ENCODE assay signal across 19 cellular contexts in genomic region chr14:54781936-54782802, GRCh38.
DNase-seq lines count a peak whose midpoint lies in the region; ATAC-seq and TF ChIP-seq lines count a peak whose summit lies in the region.
"Had no signal": no experiment of that assay in that cellular context is flagged by ENCODE, and none has a peak within 500 bp of the region (broad histone marks: within the 10 kb centered on the region; RNA-seq: fewer than 3 reads in every experiment).

No MANE protein-coding gene starts in this region.

- no peaks in the 10 kb centered on the region for H3K9me3 ChIP-seq in BLaER1
- no peaks in the 10 kb centered on the region for H3K9me3 ChIP-seq in Caco-2
- H3K9me3 ChIP-seq in OCI-LY7 (ENCODE audit: low read length): no peaks in the 10 kb centered on the region
- H3K9me3 ChIP-seq: HAP-1 had no signal

- H3K27ac ChIP-seq in BLaER1 (0 out of 2 replicates have a peak overlapping the region, but pooled peaks have one; percentile 47), OCI-LY7 (ENCODE audit: low read depth, low read length, poor library complexity, severe bottlenecking) (no peak overlapping the region)

- no TSS peak for BruUV-seq in Caco-2 (replicated peaks; lab: Mats Ljungman, UMichigan)
- no TSS peak for BruUV-seq in OCI-LY7 (replicated peaks; lab: Mats Ljungman, UMichigan)

- H2AFZ ChIP-seq in OCI-LY7 (ENCODE audit: low read length): no peak overlapping the region

- H3K4me3 Mint-ChIP-seq in Caco-2 (ENCODE audit: unreplicated experiment): no peak overlapping the region
- H3K4me3 Mint-ChIP-seq in memory B cell: peak overlapping the region; percentile 63
- H3K4me3 Mint-ChIP-seq in activated CD4-positive, alpha-beta memory T cell treated with anti-CD3 and anti-CD28 coated beads, Interleukin-2, amount 10 ng/mL, durations not matched to agents 7 days and 5 days: no peak overlapping the region
- H3K4me3 Mint-ChIP-seq: activated CD4-positive, alpha-beta T cell treated with anti-CD3 and anti-CD28 coated beads for 36 hours; activated CD8-positive, alpha-beta memory T cell treated with anti-CD3 and anti-CD28 coated beads, Interleukin-2, amount 10 ng/mL, durations not matched to agents 7 days and 5 days; mesothelial cell of epicardium; stimulated activated naive CD8-positive, alpha-beta T cell treated with anti-CD3 and anti-CD28 coated beads, Interleukin-15, Interleukin-2, amounts not matched to agents 100 ng/mL and 50 ng/mL, for 24 hours; type B pancreatic cell had no signal

- DNase-seq in Caco-2: no peak
- DNase-seq in OCI-LY7 (ENCODE audit: low spot score): no peak
- no peak for DNase-seq in memory B cell (ENCODE audit: low spot score in 2 of 2)
- DNase-seq in activated CD4-positive, alpha-beta memory T cell treated with anti-CD3 and anti-CD28 coated beads, Interleukin-2, amount 10 ng/mL, durations not matched to agents 7 days and 5 days: no peak
- no peak for DNase-seq in KBM-7
- DNase-seq: activated CD8-positive, alpha-beta memory T cell treated with anti-CD3 and anti-CD28 coated beads, Interleukin-2, amount 10 ng/mL, durations not matched to agents 7 days and 5 days; NCI-H1417 treated with DMSO at 0.1 percent for 48 hours; posterior cingulate gyrus; small intestine; stimulated activated CD4-positive, alpha-beta T cell treated with anti-CD3 and anti-CD28 coated beads, Interleukin-4, amount 100 ng/mL, for 24 hours; SW 1271 had no signal

- H3K4me1 Mint-ChIP-seq in Caco-2 (ENCODE audit: low read depth, unreplicated experiment): no peaks in the 10 kb centered on the region
- peaks cover 22% of the 10 kb centered on the region for H3K4me1 Mint-ChIP-seq in memory B cell
- H3K4me1 Mint-ChIP-seq in activated CD4-positive, alpha-beta memory T cell treated with anti-CD3 and anti-CD28 coated beads, Interleukin-2, amount 10 ng/mL, durations not matched to agents 7 days and 5 days: peaks cover 8% of the 10 kb centered on the region
- H3K4me1 Mint-ChIP-seq: mesothelial cell of epicardium had no signal

- POLR2A ChIA-PET in Caco-2 (lab: Charles Lee): no interaction called here
- POLR2A ChIA-PET in OCI-LY7 (lab: Charles Lee): interaction anchor here (1.9 kb wide), 1 partner anchor 10 kb away, joined by 4 read pairs; no protein-coding TSS in a partner anchor
- POLR2A ChIA-PET in activated CD4-positive, alpha-beta memory T cell treated with anti-CD3 and anti-CD28 coated beads, Interleukin-2, amount 10 ng/mL, durations not matched to agents 7 days and 5 days (lab: Charles Lee): interaction anchor here (0.7 kb wide), 1 partner anchor 99 kb away, joined by 3 read pairs; no protein-coding TSS in a partner anchor

- TF ChIP-seq CTCF in Caco-2 (IDR thresholded peaks at IDR 0.05; ENCODE audit: insufficient read depth in 1 of 2, low read depth in 1 of 2, low read length in 1 of 2, severe bottlenecking in 1 of 2, unreplicated experiment in 1 of 2) (no peak), OCI-LY7 (conservative IDR thresholded peaks at IDR 0.05; ENCODE audit: low read length) (no peak)

- H4K20me1 ChIP-seq in BLaER1: peaks cover 33% of the 10 kb centered on the region; the same call in 1 of the 2 replicates
- H4K20me1 ChIP-seq in OCI-LY7 (ENCODE audit: insufficient read depth, low read length): peaks cover 1% of the 10 kb centered on the region; the same call in 1 of the 2 replicates

- peaks cover 82% of the 10 kb centered on the region for H3K4me1 ChIP-seq in BLaER1
- no peaks in the 10 kb centered on the region for H3K4me1 ChIP-seq in Caco-2
- H3K4me1 ChIP-seq in OCI-LY7 (ENCODE audit: insufficient read depth, low read length, poor library complexity, severe bottlenecking): peaks cover 25% of the 10 kb centered on the region
- H3K4me1 ChIP-seq: HAP-1 had no signal

- H3K9me2 ChIP-seq in OCI-LY7 (ENCODE audit: insufficient read depth, low read length): no peaks in the 10 kb centered on the region

- no peak overlapping the region for H3K9ac ChIP-seq in BLaER1

- H3K27me3 Mint-ChIP-seq in Caco-2 (ENCODE audit: insufficient read depth, unreplicated experiment) (no peaks in the 10 kb centered on the region), memory B cell (no peaks in the 10 kb centered on the region)
- peaks cover 29% of the 10 kb centered on the region for H3K27me3 Mint-ChIP-seq in activated CD4-positive, alpha-beta memory T cell treated with anti-CD3 and anti-CD28 coated beads, Interleukin-2, amount 10 ng/mL, durations not matched to agents 7 days and 5 days
- H3K27me3 Mint-ChIP-seq: type B pancreatic cell had no signal

- peak overlapping the region; percentile 82 for H3K4me2 ChIP-seq in BLaER1
- 0 out of 2 replicates have a peak overlapping the region, but pooled peaks have one; percentile 21 for H3K4me2 ChIP-seq in OCI-LY7 (ENCODE audit: low read length)

- H3K36me3 Mint-ChIP-seq in Caco-2 (ENCODE audit: insufficient read depth, unreplicated experiment): peaks cover 84% of the 10 kb centered on the region
- peaks cover 30% of the 10 kb centered on the region for H3K36me3 Mint-ChIP-seq in memory B cell
- H3K36me3 Mint-ChIP-seq in activated CD4-positive, alpha-beta memory T cell treated with anti-CD3 and anti-CD28 coated beads, Interleukin-2, amount 10 ng/mL, durations not matched to agents 7 days and 5 days (ENCODE audit: low read depth): no peaks in the 10 kb centered on the region
- H3K36me3 Mint-ChIP-seq: activated CD8-positive, alpha-beta memory T cell treated with anti-CD3 and anti-CD28 coated beads, Interleukin-2, amount 10 ng/mL, durations not matched to agents 7 days and 5 days had no signal

- intact Hi-C loops in Caco-2 (cut with micrococcal nuclease; ENCODE audit: unreplicated experiment) (no loop called here), OCI-LY7 (cut with micrococcal nuclease; ENCODE audit: unreplicated experiment) (loop anchor here (1.0 kb wide), 1 partner anchor 24 kb away; no protein-coding TSS in a partner anchor)

- peak overlapping the region; percentile 33 for H3K27ac Mint-ChIP-seq in Caco-2 (ENCODE audit: unreplicated experiment)
- no peak overlapping the region for H3K27ac Mint-ChIP-seq in memory B cell
- no peak overlapping the region for H3K27ac Mint-ChIP-seq in activated CD4-positive, alpha-beta memory T cell treated with anti-CD3 and anti-CD28 coated beads, Interleukin-2, amount 10 ng/mL, durations not matched to agents 7 days and 5 days
- H3K27ac Mint-ChIP-seq: activated CD4-positive, alpha-beta T cell treated with anti-CD3 and anti-CD28 coated beads for 36 hours; activated CD8-positive, alpha-beta memory T cell treated with anti-CD3 and anti-CD28 coated beads, Interleukin-2, amount 10 ng/mL, durations not matched to agents 7 days and 5 days; mesothelial cell of epicardium; stimulated activated naive CD8-positive, alpha-beta T cell treated with anti-CD3 and anti-CD28 coated beads, Interleukin-15, Interleukin-2, amounts not matched to agents 100 ng/mL and 50 ng/mL, for 24 hours had no signal

- no peaks in the 10 kb centered on the region for H3K79me2 ChIP-seq in OCI-LY7 (ENCODE audit: insufficient read depth, low read depth, low read length)

- ATAC-seq in memory B cell (ENCODE audit: low read depth): no peak
- ATAC-seq in GM18517 (IDR thresholded peaks at IDR 0.05; ENCODE audit: unreplicated experiment): no peak
- ATAC-seq: activated CD8-positive, alpha-beta memory T cell treated with anti-CD3 and anti-CD28 coated beads, Interleukin-2, amount 10 ng/mL, durations not matched to agents 7 days and 5 days had no signal

- H3K9me3 Mint-ChIP-seq in Caco-2 (ENCODE audit: unreplicated experiment) (no peaks in the 10 kb centered on the region), memory B cell (no peaks in the 10 kb centered on the region)
- H3K9me3 Mint-ChIP-seq in activated CD4-positive, alpha-beta memory T cell treated with anti-CD3 and anti-CD28 coated beads, Interleukin-2, amount 10 ng/mL, durations not matched to agents 7 days and 5 days: no peaks in the 10 kb centered on the region
- H3K9me3 Mint-ChIP-seq: mesothelial cell of epicardium; stimulated activated naive CD8-positive, alpha-beta T cell treated with anti-CD3 and anti-CD28 coated beads, Interleukin-15, Interleukin-2, amounts not matched to agents 100 ng/mL and 50 ng/mL, for 24 hours; type B pancreatic cell had no signal

- no peak overlapping the region for H3K4me3 ChIP-seq in BLaER1
- H3K4me3 ChIP-seq in Caco-2 (ENCODE audit: low read depth, low read length): no peak overlapping the region
- H3K4me3 ChIP-seq in OCI-LY7 (ENCODE audit: low read depth, low read length, poor library complexity, severe bottlenecking): no peak overlapping the region
- H3K4me3 ChIP-seq: HAP-1 had no signal

- in situ Hi-C loops in KBM-7 (cut with MboI; ENCODE audit: low pct_unique_long_range_greater_than_20kb, low sequenced_read_pairs): no loop called here

- H3K36me3 ChIP-seq in BLaER1 (peaks cover 69% of the 10 kb centered on the region), Caco-2 (ENCODE audit: control insufficient read depth, insufficient read depth, low read length) (peaks cover 1% of the 10 kb centered on the region; the same call in 1 of the 2 replicates), OCI-LY7 (ENCODE audit: insufficient read depth, low read length) (no peaks in the 10 kb centered on the region)

- CTCF ChIA-PET in Caco-2 (lab: Charles Lee) (interaction anchor here (0.7 to 1.6 kb wide), 2 partner anchors 23 to 64 kb away, joined by 3 to 6 read pairs; no protein-coding TSS in a partner anchor), OCI-LY7 (lab: Charles Lee; ENCODE audit: unreplicated experiment) (no interaction called here)
- CTCF ChIA-PET in activated CD4-positive, alpha-beta memory T cell treated with anti-CD3 and anti-CD28 coated beads, Interleukin-2, amount 10 ng/mL, durations not matched to agents 7 days and 5 days (lab: Charles Lee): interaction anchor here (0.9 to 1.9 kb wide), 6 partner anchors 8 to 222 kb away, joined by 3 to 7 read pairs (median 4); no protein-coding TSS in a partner anchor

- H3K27me3 ChIP-seq in BLaER1 (no peaks in the 10 kb centered on the region), Caco-2 (replicated peaks; ENCODE audit: control insufficient read depth, insufficient read depth, low read length) (no peaks in the 10 kb centered on the region)
- H3K27me3 ChIP-seq: dorsolateral prefrontal cortex had no signal
